13 cellular contexts compared by ENCODE assay signal in genomic region chr10:69839696-69840345, GRCh38. TPM values are rescaled to one million over a fixed set of nuclear protein-coding genes. Genes with fewer than 3 reads are reported as not detected.
DNase-seq lines count a peak whose midpoint lies in the region; ATAC-seq and TF ChIP-seq lines count a peak whose summit lies in the region.
"Had no signal": no experiment of that assay in that cellular context is flagged by ENCODE, and none has a peak within 500 bp of the region (broad histone marks: within the 10 kb centered on the region; RNA-seq: fewer than 3 reads in every experiment).

No MANE protein-coding gene starts in this region.

- H3K27me3 ChIP-seq in heart left ventricle (no peaks in the 10 kb centered on the region), right cardiac atrium (ENCODE audit: control insufficient read depth, insufficient read depth) (no peaks in the 10 kb centered on the region)
- H3K27me3 ChIP-seq: gastroesophageal sphincter had no signal

- CTCF ChIA-PET in GM10248 (lab: Yijun Ruan, JAX): no interaction called here

- peak in 2 of 5 donors; percentile 33 to 52 for DNase-seq in heart left ventricle
- no peak for DNase-seq in cardiac septum (ENCODE audit: low spot score)
- DNase-seq in astrocyte of the spinal cord (ENCODE audit: low read depth, low spot score): peak; percentile 77
- no peak for DNase-seq in right cardiac atrium
- no peak for DNase-seq in NCI-H2171 treated with DMSO at 0.1 percent for 48 hours (lab: John Stamatoyannopoulos, UW)
- DNase-seq in HuH-7.5 (ENCODE audit: low spot score): no peak
- DNase-seq in GM10248 (ENCODE audit: extremely low spot score): no peak
- DNase-seq: GF-D8, GOT3, NCI-H1092 had no signal

- no peak for TF ChIP-seq CTCF in heart left ventricle (IDR thresholded peaks at IDR 0.05)
- TF ChIP-seq CTCF in astrocyte of the spinal cord (IDR thresholded peaks at IDR 0.05; ENCODE audit: low read depth, low read length): no peak
- TF ChIP-seq CTCF in GM10248 (IDR thresholded peaks at IDR 0.05; ENCODE audit: control extremely low read depth, extremely low read depth, low read depth, missing control alignments): no peak

- in situ Hi-C loops in astrocyte of the spinal cord (cut with HindIII; ENCODE audit: low sequenced_read_pairs): no loop called here

- H3K4me3 ChIP-seq in heart left ventricle (no peak overlapping the region), astrocyte of the spinal cord (ENCODE audit: low read depth, low read length) (no peak overlapping the region), right cardiac atrium (ENCODE audit: low read length) (no peak overlapping the region)
- H3K4me3 ChIP-seq: gastroesophageal sphincter, skin epidermis had no signal

- H3K9me3 ChIP-seq in heart left ventricle: no peaks in the 10 kb centered on the region
- H3K9me3 ChIP-seq in right cardiac atrium (ENCODE audit: control insufficient read depth, low read length): no peaks in the 10 kb centered on the region
- H3K9me3 ChIP-seq: gastroesophageal sphincter had no signal

- no peak overlapping the region for H3K27ac ChIP-seq in heart left ventricle
- peak overlapping the region; percentile 96 for H3K27ac ChIP-seq in right cardiac atrium (ENCODE audit: low read length)
- H3K27ac ChIP-seq: gastroesophageal sphincter, skin epidermis had no signal

- TF ChIP-seq POLR2A in heart left ventricle (IDR thresholded peaks at IDR 0.05): no peak

- peaks cover 0 to 19% (median 0%) of the 10 kb centered on the region in 12 donors for H3K4me1 ChIP-seq in heart left ventricle
- peaks cover 4% of the 10 kb centered on the region for H3K4me1 ChIP-seq in right cardiac atrium (ENCODE audit: control insufficient read depth, insufficient read depth, low read length)

- POLR2A ChIA-PET in GM10248 (lab: Yijun Ruan, JAX): no interaction called here

- H3K36me3 ChIP-seq in heart left ventricle: no peaks in the 10 kb centered on the region
- H3K36me3 ChIP-seq: gastroesophageal sphincter had no signal

- WGBS in heart left ventricle, 4 donors: 61 to 71% (median 64%) methylated on average over 17 of the region's 17 CpGs
- WGBS in right cardiac atrium: 63% methylated on average over 17 of the region's 17 CpGs

- intact Hi-C loops in heart left ventricle (cut with DNase I) (no loop called here), cardiac septum (cut with DNase I) (no loop called here), right cardiac atrium (cut with DNase I) (no loop called here)

- ATAC-seq in heart left ventricle: peak; percentile 16 to 74 (median 48)
- ATAC-seq in right cardiac atrium: peak; percentile 7 to 50
- ATAC-seq in HG03469 (IDR thresholded peaks at IDR 0.05; ENCODE audit: unreplicated experiment): no peak
- ATAC-seq: gastroesophageal sphincter had no signal

RNA-seq across cellular contexts. Expression of gene COL13A1, which starts 38.1 kb away (rescaled TPM):
- total RNA-seq in heart left ventricle (1 to 10 TPM; 1.0 to 4.0 (median 1.7) TPM), cardiac septum (9.5 TPM), right cardiac atrium (10 to 100 TPM in 2 of 4 donors, 1 to 10 TPM in 2; 4.4 to 13.7 (median 10.4) TPM)
- polyA plus RNA-seq in heart left ventricle (1 to 10 TPM; 1.2 to 2.0 TPM), right cardiac atrium (6.8 TPM)
